In the genomic region with DNA sequence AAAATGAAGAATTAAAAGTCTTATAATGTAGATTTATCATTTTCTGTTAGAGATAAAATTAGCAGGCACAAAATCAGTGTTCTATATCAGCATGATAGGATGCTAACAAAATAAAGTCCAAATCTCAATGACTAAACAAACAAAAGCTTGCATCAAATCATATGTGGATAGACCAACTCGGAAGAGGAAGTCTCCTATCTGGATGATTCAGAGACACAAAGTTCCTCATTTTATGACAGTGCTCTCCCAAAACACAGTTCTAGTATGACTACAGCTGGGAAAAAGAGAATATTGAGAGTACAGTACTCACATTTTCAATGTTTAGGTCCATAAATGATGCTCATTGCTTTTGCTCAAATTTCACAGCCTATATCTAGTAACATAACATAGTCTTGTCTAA, we compare ENCODE assay signal across 17 cellular contexts.
A peak's percentile ranks its signal among the peaks of the same experiment; 100 is the strongest.
DNase-seq lines count a peak whose midpoint lies in the region; ATAC-seq and TF ChIP-seq lines count a peak whose summit lies in the region.
"Had no signal": no experiment of that assay in that cellular context is flagged by ENCODE, and none has a peak within 500 bp of the region (broad histone marks: within the 10 kb centered on the region; RNA-seq: fewer than 3 reads in every experiment).

No MANE protein-coding gene starts in this region.

- no peaks in the 10 kb centered on the region for H3K9me2 ChIP-seq in SK-N-SH

- POLR2A ChIA-PET in SK-N-SH (lab: Yijun Ruan, JAX): no interaction called here

- H3K9me3 ChIP-seq in left lung: no peaks in the 10 kb centered on the region
- no peaks in the 10 kb centered on the region for H3K9me3 ChIP-seq in SK-N-SH
- H3K9me3 ChIP-seq: adrenal gland, esophagus muscularis mucosa, right atrium auricular region had no signal

- no peak overlapping the region for H3K9ac ChIP-seq in SK-N-SH

- H3K79me2 ChIP-seq in SK-N-SH (ENCODE audit: insufficient read depth): no peaks in the 10 kb centered on the region

- H3K36me3 ChIP-seq in left lung (no peaks in the 10 kb centered on the region), SK-N-SH (replicated peaks in 1 of 2; ENCODE audit: control insufficient read depth in 1 of 2, insufficient read depth in 2 of 2, low read length in 1 of 2) (no peaks in the 10 kb centered on the region)
- H3K36me3 ChIP-seq: adrenal gland, esophagus muscularis mucosa, right atrium auricular region had no signal

- peaks cover 9% of the 10 kb centered on the region for H3F3A ChIP-seq in SK-N-SH (replicated peaks; ENCODE audit: insufficient read depth)

- no peaks in the 10 kb centered on the region for H3K36me3 Mint-ChIP-seq in activated CD4-positive, alpha-beta T cell treated with anti-CD3 and anti-CD28 coated beads, Interleukin-2, amount 10 ng/mL, durations not matched to agents 24 days and 14 days (ENCODE audit: low read depth)

- H3K27me3 ChIP-seq in left lung (no peaks in the 10 kb centered on the region), SK-N-SH (ENCODE audit: insufficient read depth) (no peaks in the 10 kb centered on the region), dorsolateral prefrontal cortex (no peaks in the 10 kb centered on the region)
- H3K27me3 ChIP-seq: adrenal gland, esophagus muscularis mucosa, right atrium auricular region had no signal

- H3K27ac Mint-ChIP-seq in activated CD4-positive, alpha-beta T cell treated with anti-CD3 and anti-CD28 coated beads, Interleukin-2, amount 10 ng/mL, durations not matched to agents 24 days and 14 days: no peak overlapping the region

- H4K20me1 ChIP-seq in SK-N-SH (ENCODE audit: insufficient read depth): no peaks in the 10 kb centered on the region

- H3K4me2 ChIP-seq in SK-N-SH: no peak overlapping the region

- no peak for TF ChIP-seq EP300 in SK-N-SH (IDR thresholded peaks at IDR 0.05; ENCODE audit: borderline replicate concordance in 1 of 2, low read depth in 1 of 2, low read length in 1 of 2)

- DNase-seq in EH (ENCODE audit: low read depth): peak; percentile 45
- DNase-seq in NCI-H226: peak; percentile 38
- peak; percentile 16 for DNase-seq in amniotic epithelial cell (ENCODE audit: low read depth)
- no peak for DNase-seq in left lung
- DNase-seq in activated CD4-positive, alpha-beta T cell treated with anti-CD3 and anti-CD28 coated beads, Interleukin-2, amount 10 ng/mL, durations not matched to agents 24 days and 14 days: no peak
- no peak for DNase-seq in SK-N-SH
- DNase-seq in middle frontal gyrus (ENCODE audit: extremely low spot score, low spot score): no peak
- no peak for DNase-seq in dorsolateral prefrontal cortex
- DNase-seq: activated CD4-positive, alpha-beta T cell treated with anti-CD3 and anti-CD28 coated beads, Interleukin-2, amount 50 U/mL, for 48 hours; adrenal gland; NCI-H2029; Right ventricle myocardium superior; stimulated activated CD4-positive, alpha-beta T cell treated with anti-CD3 and anti-CD28 coated beads, Interleukin-2, amount 100 ng/mL, for 48 hours had no signal

- no peaks in the 10 kb centered on the region for H3K9me3 Mint-ChIP-seq in activated CD4-positive, alpha-beta T cell treated with anti-CD3 and anti-CD28 coated beads, Interleukin-2, amount 10 ng/mL, durations not matched to agents 24 days and 14 days
- H3K9me3 Mint-ChIP-seq: neural crest cell had no signal

- TF ChIP-seq RAD21 in SK-N-SH (IDR thresholded peaks at IDR 0.05; ENCODE audit: low read length): no peak

- WGBS in SK-N-SH (ENCODE audit: low lambda C conversion rate): 9% methylated on average over 1 of the region's 1 CpG

- CTCF ChIA-PET in SK-N-SH (lab: Yijun Ruan, JAX): interaction anchor here (1.0 kb wide), 1 partner anchor 18 kb away, joined by 3 read pairs; no protein-coding TSS in a partner anchor

- peak; percentile 31 for ATAC-seq in left lung

- no peaks in the 10 kb centered on the region for H3K27me3 Mint-ChIP-seq in activated CD4-positive, alpha-beta T cell treated with anti-CD3 and anti-CD28 coated beads, Interleukin-2, amount 10 ng/mL, durations not matched to agents 24 days and 14 days

- no peaks in the 10 kb centered on the region for H3K4me1 Mint-ChIP-seq in activated CD4-positive, alpha-beta T cell treated with anti-CD3 and anti-CD28 coated beads, Interleukin-2, amount 10 ng/mL, durations not matched to agents 24 days and 14 days
- H3K4me1 Mint-ChIP-seq: neural crest cell had no signal

- no peak overlapping the region for H2AFZ ChIP-seq in SK-N-SH (ENCODE audit: low read depth)

- H3K4me3 ChIP-seq in left lung (no peak overlapping the region), SK-N-SH (ENCODE audit: low read depth in 2 of 2, low read length in 1 of 2) (no peak overlapping the region), dorsolateral prefrontal cortex (no peak overlapping the region)
- H3K4me3 ChIP-seq: adrenal gland, esophagus muscularis mucosa, lung, right atrium auricular region had no signal

- intact Hi-C loops in left lung (cut with DNase I) (no loop called here), dorsolateral prefrontal cortex (cut with DNase I) (no loop called here)
- intact Hi-C loops in activated CD4-positive, alpha-beta T cell treated with anti-CD3 and anti-CD28 coated beads, Interleukin-2, amount 10 ng/mL, durations not matched to agents 24 days and 14 days (cut with micrococcal nuclease): no loop called here

- H3K4me1 ChIP-seq in left lung (no peaks in the 10 kb centered on the region), SK-N-SH (ENCODE audit: control insufficient read depth in 1 of 2, insufficient read depth in 2 of 2, low read depth in 1 of 2, low read length in 1 of 2) (no peaks in the 10 kb centered on the region)
- H3K4me1 ChIP-seq: adrenal gland, esophagus muscularis mucosa, right atrium auricular region had no signal

- peak overlapping the region in 1 of 2 donors; percentile 9 for H3K27ac ChIP-seq in left lung
- H3K27ac ChIP-seq in SK-N-SH (ENCODE audit: low read depth in 2 of 2, low read length in 1 of 2): no peak overlapping the region; a peak in 1 of 4 replicates
- H3K27ac ChIP-seq in dorsolateral prefrontal cortex: no peak overlapping the region
- H3K27ac ChIP-seq: adrenal gland, esophagus muscularis mucosa, right atrium auricular region had no signal

- no peak overlapping the region for H3K4me3 Mint-ChIP-seq in activated CD4-positive, alpha-beta T cell treated with anti-CD3 and anti-CD28 coated beads, Interleukin-2, amount 10 ng/mL, durations not matched to agents 24 days and 14 days
- H3K4me3 Mint-ChIP-seq: neural crest cell had no signal

- no peak for TF ChIP-seq CTCF in left lung (IDR thresholded peaks at IDR 0.05)
- TF ChIP-seq CTCF in SK-N-SH (IDR thresholded peaks at IDR 0.05): no peak
- no peak for TF ChIP-seq CTCF in dorsolateral prefrontal cortex (IDR thresholded peaks at IDR 0.05 in 54 of 56, conservative IDR thresholded peaks at IDR 0.05 in 2 of 56; ENCODE audit: low read depth in 1 of 56, partially characterized antibody in 56 of 56)

TF ChIP-seq in SK-N-SH, 30 proteins besides CTCF, POLR2A, EP300 and RAD21 (continues in another document):
- TF ChIP-seq, protein P1, sequence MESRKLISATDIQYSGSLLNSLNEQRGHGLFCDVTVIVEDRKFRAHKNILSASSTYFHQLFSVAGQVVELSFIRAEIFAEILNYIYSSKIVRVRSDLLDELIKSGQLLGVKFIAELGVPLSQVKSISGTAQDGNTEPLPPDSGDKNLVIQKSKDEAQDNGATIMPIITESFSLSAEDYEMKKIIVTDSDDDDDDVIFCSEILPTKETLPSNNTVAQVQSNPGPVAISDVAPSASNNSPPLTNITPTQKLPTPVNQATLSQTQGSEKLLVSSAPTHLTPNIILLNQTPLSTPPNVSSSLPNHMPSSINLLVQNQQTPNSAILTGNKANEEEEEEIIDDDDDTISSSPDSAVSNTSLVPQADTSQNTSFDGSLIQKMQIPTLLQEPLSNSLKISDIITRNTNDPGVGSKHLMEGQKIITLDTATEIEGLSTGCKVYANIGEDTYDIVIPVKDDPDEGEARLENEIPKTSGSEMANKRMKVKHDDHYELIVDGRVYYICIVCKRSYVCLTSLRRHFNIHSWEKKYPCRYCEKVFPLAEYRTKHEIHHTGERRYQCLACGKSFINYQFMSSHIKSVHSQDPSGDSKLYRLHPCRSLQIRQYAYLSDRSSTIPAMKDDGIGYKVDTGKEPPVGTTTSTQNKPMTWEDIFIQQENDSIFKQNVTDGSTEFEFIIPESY (IDR thresholded peaks at IDR 0.05; ENCODE audit: borderline replicate concordance, low read depth): no peak
- TF ChIP-seq, protein P2, sequence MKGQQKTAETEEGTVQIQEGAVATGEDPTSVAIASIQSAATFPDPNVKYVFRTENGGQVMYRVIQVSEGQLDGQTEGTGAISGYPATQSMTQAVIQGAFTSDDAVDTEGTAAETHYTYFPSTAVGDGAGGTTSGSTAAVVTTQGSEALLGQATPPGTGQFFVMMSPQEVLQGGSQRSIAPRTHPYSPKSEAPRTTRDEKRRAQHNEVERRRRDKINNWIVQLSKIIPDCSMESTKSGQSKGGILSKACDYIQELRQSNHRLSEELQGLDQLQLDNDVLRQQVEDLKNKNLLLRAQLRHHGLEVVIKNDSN (IDR thresholded peaks at IDR 0.05; ENCODE audit: borderline replicate concordance, low read depth): no peak
- TF ChIP-seq YY1 (IDR thresholded peaks at IDR 0.05; ENCODE audit: low read depth) (no peak), ELF1 (IDR thresholded peaks at IDR 0.05) (no peak), TEAD4 (IDR thresholded peaks at IDR 0.05; ENCODE audit: borderline replicate concordance, insufficient read depth) (no peak), SMC3 (IDR thresholded peaks at IDR 0.05; ENCODE audit: low read depth, low read length) (no peak), TAF1 (IDR thresholded peaks at IDR 0.05; ENCODE audit: borderline replicate concordance, low read depth, low read length) (no peak), GABPA (IDR thresholded peaks at IDR 0.05; ENCODE audit: low read depth) (no peak)
- TF ChIP-seq, protein P3, sequence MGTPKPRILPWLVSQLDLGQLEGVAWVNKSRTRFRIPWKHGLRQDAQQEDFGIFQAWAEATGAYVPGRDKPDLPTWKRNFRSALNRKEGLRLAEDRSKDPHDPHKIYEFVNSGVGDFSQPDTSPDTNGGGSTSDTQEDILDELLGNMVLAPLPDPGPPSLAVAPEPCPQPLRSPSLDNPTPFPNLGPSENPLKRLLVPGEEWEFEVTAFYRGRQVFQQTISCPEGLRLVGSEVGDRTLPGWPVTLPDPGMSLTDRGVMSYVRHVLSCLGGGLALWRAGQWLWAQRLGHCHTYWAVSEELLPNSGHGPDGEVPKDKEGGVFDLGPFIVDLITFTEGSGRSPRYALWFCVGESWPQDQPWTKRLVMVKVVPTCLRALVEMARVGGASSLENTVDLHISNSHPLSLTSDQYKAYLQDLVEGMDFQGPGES (IDR thresholded peaks at IDR 0.05; ENCODE audit: low read depth, low read length): no peak
- TF ChIP-seq, protein P4, sequence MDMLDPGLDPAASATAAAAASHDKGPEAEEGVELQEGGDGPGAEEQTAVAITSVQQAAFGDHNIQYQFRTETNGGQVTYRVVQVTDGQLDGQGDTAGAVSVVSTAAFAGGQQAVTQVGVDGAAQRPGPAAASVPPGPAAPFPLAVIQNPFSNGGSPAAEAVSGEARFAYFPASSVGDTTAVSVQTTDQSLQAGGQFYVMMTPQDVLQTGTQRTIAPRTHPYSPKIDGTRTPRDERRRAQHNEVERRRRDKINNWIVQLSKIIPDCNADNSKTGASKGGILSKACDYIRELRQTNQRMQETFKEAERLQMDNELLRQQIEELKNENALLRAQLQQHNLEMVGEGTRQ (IDR thresholded peaks at IDR 0.05; ENCODE audit: borderline replicate concordance, low read depth, low read length): no peak

Comparison
In these comparisons a context has a peak if more than half of its experiments do, and no peak if none do; other contexts are left out.
1. DNase-seq: peak in EH (single experiment), NCI-H226 (single experiment) and amniotic epithelial cell (single experiment); none in left lung (0 of 2), activated CD4-positive, alpha-beta T cell treated with anti-CD3 and anti-CD28 coated beads, Interleukin-2, amount 10 ng/mL, durations not matched to agents 24 days and 14 days (single experiment), SK-N-SH (single experiment), middle frontal gyrus (single experiment) and dorsolateral prefrontal cortex (0 of 10).